In genomic region chr11:112086422-112087191, GRCh38 we compare ENCODE assay signal across 8 cellular contexts. TPM values are rescaled to one million over a fixed set of nuclear protein-coding genes. Genes with fewer than 3 reads are reported as not detected.
DNase-seq lines count a peak whose midpoint lies in the region; ATAC-seq and TF ChIP-seq lines count a peak whose summit lies in the region.

Gene SDHD, plus strand, starts transcription at chr11:112086873. Its CDS starts 35 bp downstream, at chr11:112086908.
Gene TIMM8B, minus strand, starts transcription at chr11:112086756. Its CDS starts 33 bp downstream, at chr11:112086723.

- peak within 1 kb of the TSS; percentile 49 for H3K27ac ChIP-seq in PC-3 (ENCODE audit: low read length)
- H3K27ac ChIP-seq in epithelial cell of prostate = peak within 1 kb of the TSS; percentile 44

- BruUV-seq in PC-3 (replicated peaks; lab: Mats Ljungman, UMichigan) = no TSS peak

- H3K9me3 ChIP-seq in PC-3 (ENCODE audit: low read length) = no peaks in the 10 kb centered on the region

- CTCF ChIA-PET in PC-3 (lab: Charles Lee) = interaction anchor here (0.5 kb wide), 1 partner anchor 77 kb away, joined by 3 read pairs; no protein-coding TSS in a partner anchor

- 0 out of 2 replicates have a peak, but pooled peaks have one; percentile 12 for TF ChIP-seq CTCF in PC-3 (conservative IDR thresholded peaks at IDR 0.05; ENCODE audit: low read depth, low read length)

- H3K36me3 ChIP-seq in PC-3 (ENCODE audit: low read depth, low read length) = peaks cover 66% of the 10 kb centered on the region

- intact Hi-C loops in PC-3 (cut with micrococcal nuclease) = loop anchor here (1.0 to 10.0 kb wide), 5 partner anchors 12 to 209 kb away; partner anchors contain the start of genes CFAP68, FDXACB1, NKAPD1 and PIH1D2

- peak within 1 kb of the TSS; percentile 88 for H3K4me2 ChIP-seq in PC-3 (ENCODE audit: low read length)

- peaks cover 5% of the 10 kb centered on the region for H3F3A ChIP-seq in PC-3 (ENCODE audit: low read length, unreplicated experiment)

- peak within 1 kb of the TSS; percentile 75 for H2AFZ ChIP-seq in PC-3 (ENCODE audit: low read length)

- peaks cover 82% of the 10 kb centered on the region for H3K79me2 ChIP-seq in PC-3 (ENCODE audit: low read length)

- H4K20me1 ChIP-seq in PC-3 (ENCODE audit: low read length) = no peaks in the 10 kb centered on the region

- TF ChIP-seq EP300 in Ishikawa (IDR thresholded peaks at IDR 0.05; ENCODE audit: borderline replicate concordance) = no peak

- TF ChIP-seq RAD21 in Ishikawa (IDR thresholded peaks at IDR 0.05; ENCODE audit: low read depth) = no peak

- peak within 1 kb of the TSS; percentile 94 for H3K9ac ChIP-seq in PC-3 (ENCODE audit: low read length)

- peaks cover 41% of the 10 kb centered on the region for H3K4me1 ChIP-seq in PC-3 (ENCODE audit: insufficient read depth, low read length)

- H3K9me2 ChIP-seq in PC-3 (replicated peaks; ENCODE audit: low read length) = no peaks in the 10 kb centered on the region

- DNase-seq in DMS153 treated with DMSO at 0.1 percent for 48 hours (lab: John Stamatoyannopoulos, UW; ENCODE audit: unreplicated experiment) (peak; percentile 95), PC-3 (peak; percentile 99), activated T-cell treated with anti-CD3 and anti-CD28 coated beads for 48 hours (ENCODE audit: low read depth) (peak; percentile 90), epithelial cell of prostate (ENCODE audit: low read depth, low spot score) (peak; percentile 79), mucosa of gallbladder (ENCODE audit: low spot score) (peak; percentile 97)
- DNase-seq in stimulated activated CD8-positive, alpha-beta memory T cell treated with anti-CD3 and anti-CD28 coated beads, Interleukin-4, amount 100 ng/mL, for 4 hours (ENCODE audit: low read depth in 2 of 2, low spot score in 1 of 2) = peak; percentile 89 to 91

- no peaks in the 10 kb centered on the region for H3K27me3 ChIP-seq in PC-3 (ENCODE audit: low read length)

- POLR2A ChIA-PET in PC-3 (lab: Charles Lee; ENCODE audit: unreplicated experiment) = interaction anchor here (0.5 to 1.0 kb wide), 4 partner anchors 13 to 160 kb away, joined by 3 to 13 read pairs (median 8); no protein-coding TSS in a partner anchor

- ATAC-seq in GM21576 (IDR thresholded peaks at IDR 0.05; ENCODE audit: unreplicated experiment) (peak; percentile 91), PC-3 (peak; percentile 90)

- peak within 1 kb of the TSS; percentile 88 for H3K4me3 ChIP-seq in PC-3 (ENCODE audit: low read length)

TF ChIP-seq in Ishikawa, 13 proteins besides CTCF, POLR2A, EP300 and RAD21:
- TF ChIP-seq TCF12 (IDR thresholded peaks at IDR 0.05; ENCODE audit: low read depth) (peak; percentile 76), FOXM1 (IDR thresholded peaks at IDR 0.05; ENCODE audit: borderline replicate concordance, low read depth) (peak; percentile 41; the same call in 1 of the 2 replicates), EGR1 (IDR thresholded peaks at IDR 0.05) (peak; percentile 79; the same call in 1 of the 2 replicates), CEBPB (IDR thresholded peaks at IDR 0.05) (no peak; the same call in 1 of the 2 replicates), NFIC (IDR thresholded peaks at IDR 0.05) (no peak), YY1 (IDR thresholded peaks at IDR 0.05; ENCODE audit: low read depth) (peak; percentile 96), ZBTB7A (IDR thresholded peaks at IDR 0.05; ENCODE audit: low read depth) (no peak), USF1 (IDR thresholded peaks at IDR 0.05) (peak; percentile 17; the same call in 1 of the 2 replicates), TAF1 (IDR thresholded peaks at IDR 0.05; ENCODE audit: low read depth) (peak; percentile 97), MAX (IDR thresholded peaks at IDR 0.05) (peak; percentile 55), CREB1 (IDR thresholded peaks at IDR 0.05; ENCODE audit: low read depth) (peak; percentile 60)

RNA-seq across cellular contexts. Expression of gene SDHD, which starts in this region (rescaled TPM):
- total RNA-seq in PC-3 (2014; rRNA removed) = 139 and 184 TPM in 2 replicates
- total RNA-seq in mucosa of gallbladder = 147 TPM

RNA-seq across cellular contexts. Expression of gene TIMM8B, which starts in this region (rescaled TPM):
- total RNA-seq in PC-3 (2014; rRNA removed) = 210 and 238 TPM in 2 replicates
- 47.9 TPM for total RNA-seq in mucosa of gallbladder

Comparison
In these comparisons a context has a peak if more than half of its experiments do, and no peak if none do; other contexts are left out.
1. Peak in every context shown above with its lines: DNase-seq, ATAC-seq, H3K4me3 ChIP-seq and H3K27ac ChIP-seq.